In the genomic region with DNA sequence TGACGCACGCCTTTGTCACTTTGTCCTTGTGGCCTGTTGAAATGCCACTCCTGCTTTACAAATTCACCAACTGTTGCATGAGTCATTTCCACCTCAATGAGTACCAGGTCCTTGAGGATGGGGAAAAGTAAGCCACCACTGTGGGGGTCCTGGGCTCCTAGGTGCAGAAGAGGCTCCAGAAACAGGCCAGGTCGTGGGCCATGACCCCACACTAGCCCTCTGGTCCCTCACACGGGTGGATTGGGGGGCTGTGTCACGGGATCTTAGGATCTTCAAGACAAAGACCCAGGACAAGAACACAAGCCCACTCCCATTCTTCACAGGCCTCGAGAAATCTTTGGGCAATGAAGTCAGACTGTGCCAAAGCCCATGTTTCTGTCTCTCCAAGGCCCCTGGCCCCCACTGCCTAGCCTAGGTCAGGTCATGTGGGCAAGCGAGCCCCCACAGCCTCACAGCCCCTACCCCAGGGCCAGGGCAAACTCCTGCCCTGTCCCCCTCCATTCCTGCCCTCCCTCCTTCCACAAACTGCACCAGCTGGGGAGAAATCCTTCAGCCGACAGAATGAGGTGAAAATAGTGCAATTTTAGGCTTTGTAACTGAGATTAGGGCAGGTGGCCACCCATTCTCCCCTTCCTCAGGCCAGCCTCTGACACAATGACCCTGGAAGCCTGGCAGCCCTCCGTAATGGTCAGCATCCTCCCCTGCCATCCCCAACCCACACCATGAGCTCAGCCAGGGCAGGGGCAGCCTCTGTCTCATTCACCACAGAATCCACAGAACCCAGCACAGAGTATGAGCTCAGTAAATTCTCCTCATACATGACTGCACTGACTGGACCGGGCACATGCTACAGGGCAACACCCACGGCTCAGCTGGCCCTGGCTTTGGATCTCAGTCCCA, we compare ENCODE assay signal across 14 cellular contexts. TPM values are rescaled to one million over a fixed set of nuclear protein-coding genes. Genes with fewer than 3 reads are reported as not detected.
DNase-seq lines count a peak whose midpoint lies in the region; ATAC-seq, FAIRE-seq and TF ChIP-seq lines count a peak whose summit lies in the region.
"Had no signal": no experiment of that assay in that cellular context is flagged by ENCODE, and none has a peak within 500 bp of the region (broad histone marks: within the 10 kb centered on the region; RNA-seq: fewer than 3 reads in every experiment).

No MANE protein-coding gene starts in this region.

- H3K9ac ChIP-seq in GM23248 = no peak overlapping the region

- no peaks in the 10 kb centered on the region for H3K9me2 ChIP-seq in GM23248 (ENCODE audit: insufficient read depth)

- no peak overlapping the region for H2AFZ ChIP-seq in GM23248

- no peak for ATAC-seq in GM18517 (IDR thresholded peaks at IDR 0.05; ENCODE audit: unreplicated experiment)

- H3K4me2 ChIP-seq in GM23248 (ENCODE audit: unreplicated experiment) = no peak overlapping the region

- no peak for FAIRE-seq in small intestine (lab: Jason Lieb, UNC)
- FAIRE-seq: GM12892 had no signal

- H3K27me3 ChIP-seq in GM23248 (replicated peaks; ENCODE audit: insufficient read depth) (peaks cover 22% of the 10 kb centered on the region), WERI-Rb-1 (ENCODE audit: insufficient read depth, low read depth, severe bottlenecking) (no peaks in the 10 kb centered on the region), small intestine (ENCODE audit: control insufficient read depth in 2 of 2, insufficient read depth in 2 of 2, low read length in 2 of 2) (no peaks in the 10 kb centered on the region)

- in situ Hi-C loops in GM23248 (cut with MboI) = no loop called here
- in situ Hi-C loops in GM13977 (cut with MboI; ENCODE audit: low pct_unique_long_range_greater_than_20kb, low sequenced_read_pairs, unreplicated experiment) = no loop called here

- H3K4me3 ChIP-seq in GM23248 (no peak overlapping the region), WERI-Rb-1 (ENCODE audit: low read depth, low read length) (no peak overlapping the region), small intestine (ENCODE audit: low read depth in 1 of 2, low read length in 2 of 2) (no peak overlapping the region)

- no peaks in the 10 kb centered on the region for H3K79me2 ChIP-seq in GM23248 (ENCODE audit: insufficient read depth)

- H3K27ac ChIP-seq in GM23248 (no peak overlapping the region), WERI-Rb-1 (no peak overlapping the region), small intestine (ENCODE audit: low read depth in 1 of 2, low read length in 1 of 2) (no peak overlapping the region)

- no peak for TF ChIP-seq CTCF in WERI-Rb-1 (IDR thresholded peaks at IDR 0.05; ENCODE audit: low read depth, low read length)
- TF ChIP-seq CTCF in GM13977 (IDR thresholded peaks at IDR 0.05; ENCODE audit: extremely low read depth, insufficient read depth, missing control alignments) = no peak

- H3K36me3 ChIP-seq in GM23248 (ENCODE audit: low read depth) = no peaks in the 10 kb centered on the region
- H3K36me3 ChIP-seq in WERI-Rb-1 = no peaks in the 10 kb centered on the region
- no peaks in the 10 kb centered on the region for H3K36me3 ChIP-seq in small intestine (ENCODE audit: control insufficient read depth in 2 of 2, insufficient read depth in 2 of 2, low read length in 2 of 2)

- DNase-seq in GM23248 (peak; percentile 69), WERI-Rb-1 (peak; percentile 5), kidney glomerular epithelial cell (lab: John Stamatoyannopoulos, UW) (peak; percentile 82), small intestine (peak; percentile 24), GM13977 (ENCODE audit: low spot score) (no peak), middle frontal gyrus (ENCODE audit: extremely low spot score, low spot score) (no peak)
- DNase-seq: central memory CD4-positive, alpha-beta T cell; NCI-H2107; T-helper 2 cell had no signal

- H4K20me1 ChIP-seq in GM23248 (ENCODE audit: insufficient read depth) = no peaks in the 10 kb centered on the region

- no peaks in the 10 kb centered on the region for H3K9me3 ChIP-seq in GM23248 (ENCODE audit: low read depth)
- H3K9me3 ChIP-seq in WERI-Rb-1 (ENCODE audit: severe bottlenecking) = no peaks in the 10 kb centered on the region
- H3K9me3 ChIP-seq in small intestine (ENCODE audit: control insufficient read depth, low read depth) = no peaks in the 10 kb centered on the region

- H3F3A ChIP-seq in GM23248 (ENCODE audit: insufficient read depth) = no peaks in the 10 kb centered on the region

- H3K4me1 ChIP-seq in GM23248 (ENCODE audit: insufficient read depth) (no peaks in the 10 kb centered on the region), small intestine (ENCODE audit: control insufficient read depth in 2 of 2, insufficient read depth in 1 of 2, low read depth in 1 of 2, low read length in 1 of 2) (no peaks in the 10 kb centered on the region)

- 53 to 54% methylated on average over 11 of the region's 11 CpGs for WGBS in GM23248 (ENCODE audit: low coverage in 1 of 2, low lambda C conversion rate in 2 of 2, missing lambda C conversion rate in 2 of 2), 2 experiments
- 64 to 68% (median 67%) methylated on average over 11 of the region's 11 CpGs for WGBS in small intestine, 3 donors

RNA-seq across cellular contexts. Expression of a gene that starts 8.3 kb away (rescaled TPM):
- not detected in 2 replicates for total RNA-seq in GM23248 (2014; rRNA removed; shearing (Covaris generic))
- polyA plus RNA-seq in GM23248 (2016; fragmentation: Nextera tagmentation; extraction: Ambion mirVana) (not detected in 2 replicates), small intestine (10 to 100 TPM; 15.0 to 33.5 (median 25.1) TPM)
- total RNA-seq: fibroblast of lung, OCI-LY7, pulmonary artery endothelial cell had no signal
- polyA plus RNA-seq: fibroblast of lung had no signal

RNA-seq across cellular contexts. Expression of a gene that starts 30.8 kb away (rescaled TPM):
- 0.89 and 1.2 TPM in 2 replicates for total RNA-seq in GM23248 (2014; rRNA removed; shearing (Covaris generic))
- polyA plus RNA-seq in GM23248 (2016; fragmentation: Nextera tagmentation; extraction: Ambion mirVana) (2.3 and 3.0 TPM in 2 replicates), small intestine (1 to 10 TPM in 1 of 3 donors, under 1 TPM in 1, not detected in 1; 0.27 to 2.9 TPM)

Comparison
In these comparisons a context has a peak if more than half of its experiments do, and no peak if none do; other contexts are left out.
1. DNase-seq: peak in GM23248 (single experiment), WERI-Rb-1 (single experiment), kidney glomerular epithelial cell (single experiment) and small intestine (single experiment); none in GM13977 (single experiment) and middle frontal gyrus (single experiment).
2. RNA of a gene that starts 8.3 kb away (polyA plus RNA-seq): 15.0 to 33.5 TPM in small intestine; not detected in GM23248; every median in the first group is over 10 times any median in the second.